ENCODE assay signal across 1 cellular context in genomic region chr19:54102421-54103169, GRCh38.
TF ChIP-seq lines count a peak whose summit lies in the region.

Gene NDUFA3, plus strand, starts transcription at chr19:54102855. Its CDS starts 24 bp downstream, at chr19:54102879.

TF ChIP-seq in HCT116, 20 proteins besides CTCF, POLR2A, EP300 and RAD21 (continued from another document):
- peak; percentile 11 for TF ChIP-seq ZBTB33 (IDR thresholded peaks at IDR 0.05; ENCODE audit: extremely low read depth, insufficient replicate concordance, low read length)
- TF ChIP-seq POLR2AphosphoS5 (IDR thresholded peaks at IDR 0.05; ENCODE audit: low read depth, low read length): peak; percentile 85
- TF ChIP-seq ELF1 (IDR thresholded peaks at IDR 0.05; ENCODE audit: borderline replicate concordance, low read depth): no peak
